ENCODE assay signal across 1 cellular context in the genomic region with DNA sequence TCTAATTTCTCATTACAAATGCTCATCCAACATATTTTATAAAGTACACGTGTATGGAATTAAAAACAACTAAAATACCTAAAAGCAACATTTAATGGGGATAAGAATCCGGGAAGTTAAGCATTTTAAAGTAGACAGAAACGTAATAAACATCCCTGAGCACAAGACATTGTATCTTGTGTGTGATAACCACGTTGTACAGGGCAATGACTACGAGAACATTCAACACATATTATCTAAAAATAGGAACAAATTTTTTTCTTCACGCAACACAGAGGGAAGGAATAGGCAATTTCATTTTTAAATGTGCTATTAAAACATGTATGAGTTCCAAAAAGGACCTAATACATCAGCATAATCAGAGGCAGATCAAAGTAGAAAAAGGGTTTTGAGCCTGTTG.
TF ChIP-seq lines count a peak whose summit lies in the region.

No MANE protein-coding gene starts in this region.

TF ChIP-seq in GM23338, 12 proteins besides CTCF, POLR2A, EP300 and RAD21 (continued from another document):
- TF ChIP-seq ZNF331 (CRISPR knock-in tag; IDR thresholded peaks at IDR 0.05; ENCODE audit: low read depth) (no peak), JUNB (IDR thresholded peaks at IDR 0.05; ENCODE audit: unreplicated experiment) (no peak)
